Comparison of ENCODE assay signal across 15 cellular contexts in the genomic region with DNA sequence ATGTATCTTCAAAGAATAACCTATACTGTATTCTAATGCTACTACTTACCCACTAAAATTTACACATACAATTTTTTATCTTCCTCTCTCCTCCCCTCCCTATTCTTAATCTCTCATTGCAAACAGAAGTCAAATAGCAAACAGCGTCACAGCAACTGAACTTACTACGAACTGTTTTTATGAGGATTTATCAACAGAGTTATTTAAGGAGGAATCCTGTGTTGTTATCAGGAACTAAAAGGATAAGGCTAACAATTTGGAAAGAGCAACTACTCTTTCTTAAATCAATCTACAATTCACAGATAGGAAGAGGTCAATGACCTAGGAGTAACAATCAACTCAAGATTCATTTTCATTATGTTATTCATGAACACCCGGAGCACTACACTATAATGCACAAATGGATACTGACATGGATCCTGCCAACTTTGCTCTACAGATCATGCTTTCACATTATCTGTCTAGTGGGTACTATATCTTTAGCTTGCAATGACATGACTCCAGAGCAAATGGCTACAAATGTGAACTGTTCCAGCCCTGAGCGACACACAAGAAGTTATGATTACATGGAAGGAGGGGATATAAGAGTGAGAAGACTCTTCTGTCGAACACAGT. TPM values are rescaled to one million over a fixed set of nuclear protein-coding genes. Genes with fewer than 3 reads are reported as not detected.
DNase-seq lines count a peak whose midpoint lies in the region; ATAC-seq and TF ChIP-seq lines count a peak whose summit lies in the region.
"Had no signal": no experiment of that assay in that cellular context is flagged by ENCODE, and none has a peak within 500 bp of the region (broad histone marks: within the 10 kb centered on the region; RNA-seq: fewer than 3 reads in every experiment).

No MANE protein-coding gene starts in this region.

- H2BK15ac ChIP-seq in mesendoderm (replicated peaks; ENCODE audit: low read depth) = no peak overlapping the region

- no peak overlapping the region for H3K27ac ChIP-seq in mesendoderm (ENCODE audit: low read depth, low read length)
- H3K27ac ChIP-seq in testis = no peak overlapping the region
- H3K27ac ChIP-seq in WERI-Rb-1 = no peak overlapping the region

- H3K79me2 ChIP-seq in mesendoderm (ENCODE audit: control insufficient read depth, insufficient read depth, low read length) = no peaks in the 10 kb centered on the region

- TF ChIP-seq CTCF in testis (IDR thresholded peaks at IDR 0.05) = no peak
- TF ChIP-seq CTCF in WERI-Rb-1 (IDR thresholded peaks at IDR 0.05; ENCODE audit: low read depth, low read length) = no peak

- no peak overlapping the region for H2AK5ac ChIP-seq in mesendoderm (ENCODE audit: low read length)

- DNase-seq in SK-MEL-5 (ENCODE audit: low read depth, low spot score) (peak; percentile 9), fibroblast of peridontal ligament (ENCODE audit: extremely low read depth) (peak; percentile 59), mesendoderm (peak; percentile 3), testis (no peak), WERI-Rb-1 (no peak), NCI-H1105 treated with DMSO at 0.1 percent for 48 hours (lab: John Stamatoyannopoulos, UW) (no peak)
- DNase-seq: activated CD4-positive, alpha-beta T cell treated with anti-CD3 and anti-CD28 coated beads, Interleukin-2, amount 10 ng/mL, durations not matched to agents 7 days and 5 days; caudate nucleus; H9; OCI-M1; stimulated activated CD4-positive, alpha-beta T cell treated with anti-CD3 and anti-CD28 coated beads, Interleukin-1b, Interleukin-23, amount 100 ng/mL, for 48 hours; T-helper 17 cell had no signal

- no peak overlapping the region for H3K23ac ChIP-seq in mesendoderm (ENCODE audit: low read length)

- H3K4me3 ChIP-seq in mesendoderm (ENCODE audit: low read length) = no peak overlapping the region
- peak overlapping the region; percentile 10 to 11 for H3K4me3 ChIP-seq in testis
- no peak overlapping the region for H3K4me3 ChIP-seq in WERI-Rb-1 (ENCODE audit: low read depth, low read length)

- no peaks in the 10 kb centered on the region for H3K9me3 ChIP-seq in testis
- no peaks in the 10 kb centered on the region for H3K9me3 ChIP-seq in WERI-Rb-1 (ENCODE audit: severe bottlenecking)

- H2BK5ac ChIP-seq in mesendoderm (ENCODE audit: low read length) = no peak overlapping the region

- no peak for TF ChIP-seq POLR2A in testis (IDR thresholded peaks at IDR 0.05)

- H4K5ac ChIP-seq in mesendoderm (ENCODE audit: low read length) = no peak overlapping the region

- intact Hi-C loops in testis (cut with DNase I; ENCODE audit: low total_unique reads) = no loop called here

- ATAC-seq in GM21381 (IDR thresholded peaks at IDR 0.05; ENCODE audit: unreplicated experiment) (no peak), SK-N-SH treated with all-trans-retinoic acid at 6 μM for 48 hours (no peak)
- ATAC-seq: T-helper 17 cell had no signal

- no peak overlapping the region for H3K56ac ChIP-seq in mesendoderm (ENCODE audit: low read length)

- WGBS in mesendoderm (ENCODE audit: extremely low coverage, insufficient coverage, low lambda C conversion rate) = no CpG with 5 or more reads among the region's 5 CpGs
- 57 to 68% methylated on average over 5 of the region's 5 CpGs for WGBS in testis, 2 donors

- H3K36me3 ChIP-seq in mesendoderm (ENCODE audit: control insufficient read depth, insufficient read depth, low read length) (no peaks in the 10 kb centered on the region), testis (ENCODE audit: low read depth, missing control alignments) (no peaks in the 10 kb centered on the region), WERI-Rb-1 (no peaks in the 10 kb centered on the region)

- H3K4me2 ChIP-seq in mesendoderm (ENCODE audit: low read length) = no peak overlapping the region

- H3K18ac ChIP-seq in mesendoderm (ENCODE audit: low read length) = no peak overlapping the region

- H3K4me1 ChIP-seq in mesendoderm (ENCODE audit: control insufficient read depth, low read depth, low read length) (peaks cover 3% of the 10 kb centered on the region), testis (no peaks in the 10 kb centered on the region)

- H3K79me1 ChIP-seq in mesendoderm (ENCODE audit: low read length) = no peaks in the 10 kb centered on the region

- H3K4ac ChIP-seq in mesendoderm (ENCODE audit: low read depth, low read length) = no peak overlapping the region

- no peaks in the 10 kb centered on the region for H3K27me3 ChIP-seq in mesendoderm (ENCODE audit: insufficient read depth, low read length, poor library complexity)
- H3K27me3 ChIP-seq in testis = no peaks in the 10 kb centered on the region
- no peaks in the 10 kb centered on the region for H3K27me3 ChIP-seq in WERI-Rb-1 (ENCODE audit: insufficient read depth, low read depth, severe bottlenecking)

- in situ Hi-C loops in SK-MEL-5 (cut with HindIII; ENCODE audit: low pct_unique_long_range_greater_than_20kb, low sequenced_read_pairs) = no loop called here

- no peak overlapping the region for H3K9ac ChIP-seq in mesendoderm (ENCODE audit: low read length)

- no peak overlapping the region for H2BK120ac ChIP-seq in mesendoderm (ENCODE audit: low read depth, low read length)

- no peak overlapping the region for H4K8ac ChIP-seq in mesendoderm (ENCODE audit: low read depth, low read length)

TF ChIP-seq in SK-N-SH treated with all-trans-retinoic acid at 6 μM for 48 hours, 23 proteins besides CTCF, POLR2A, EP300 and RAD21:
- TF ChIP-seq ISL1 (CRISPR knock-in tag; IDR thresholded peaks at IDR 0.05) (no peak), ZFP30 (CRISPR knock-in tag; IDR thresholded peaks at IDR 0.05) (no peak), ZFP3 (CRISPR knock-in tag; IDR thresholded peaks at IDR 0.05) (no peak), GLIS3 (CRISPR knock-in tag; IDR thresholded peaks at IDR 0.05) (no peak), CSDC2 (CRISPR knock-in tag; IDR thresholded peaks at IDR 0.05) (no peak)

RNA-seq across cellular contexts. Expression of a gene that starts 1.0 kb away (rescaled TPM):
- 20.3 TPM in 2 replicates for total RNA-seq in SK-MEL-5 (2014; rRNA removed; shearing (Covaris generic))
- polyA plus RNA-seq in SK-MEL-5 (2015; cell fraction: cytosol; rRNA removed) = 11.1 and 12.5 TPM in 2 replicates
- 2.2 and 6.0 TPM in 2 replicates for polyA plus RNA-seq in SK-MEL-5 (2015; cell fraction: nucleus; rRNA removed)
- 0.11 TPM for polyA plus RNA-seq in mesendoderm (2013, experiment 1 of 2)
- polyA plus RNA-seq in mesendoderm (2013, experiment 2 of 2) = 0.10 TPM
- 1 to 10 TPM; 2.8 to 3.2 TPM for total RNA-seq in testis
- 1.6 TPM for polyA plus RNA-seq in testis (ENCODE audit: insufficient read depth, low read depth, low replicate concordance)
- total RNA-seq: activated CD4-positive, alpha-beta T cell treated with anti-CD3 and anti-CD28 coated beads, Interleukin-2, amount 10 ng/mL, durations not matched to agents 7 days and 5 days; activated T-helper 2 cell treated with anti-CD3 and anti-CD28 coated beads, Interferon-gamma antibody, Interleukin-2, Interleukin-4, amounts not matched to agents 10 μg/mL and 5 μg/mL and 100 μg/mL, durations not matched to agents 14 hours and 24 hours and 36 hours; H9 had no signal

Comparison
In these comparisons a context has a peak if more than half of its experiments do, and no peak if none do; other contexts are left out.
1. DNase-seq: peak in SK-MEL-5 (single experiment), fibroblast of peridontal ligament (single experiment) and mesendoderm (single experiment); none in testis (single experiment), WERI-Rb-1 (single experiment) and NCI-H1105 treated with DMSO at 0.1 percent for 48 hours (single experiment).
2. H3K4me3 ChIP-seq: peak in testis (2 of 2); none in mesendoderm (single experiment) and WERI-Rb-1 (single experiment).